In genomic region chr2:28252308-28252707, GRCh38 we compare ENCODE assay signal across 10 cellular contexts.
DNase-seq lines count a peak whose midpoint lies in the region; ATAC-seq and TF ChIP-seq lines count a peak whose summit lies in the region.
"Had no signal": no experiment of that assay in that cellular context is flagged by ENCODE, and none has a peak within 500 bp of the region (broad histone marks: within the 10 kb centered on the region; RNA-seq: fewer than 3 reads in every experiment).

No MANE protein-coding gene starts in this region.

- H3K36me3 Mint-ChIP-seq in mesothelial cell of epicardium = peaks cover 4% of the 10 kb centered on the region

- no peaks in the 10 kb centered on the region for H4K20me1 ChIP-seq in BLaER1 treated with 17β-estradiol and CSF1 and Interleukin-3, amounts not matched to agents 10 nM and 100 nM

- H3K36me3 ChIP-seq in BLaER1 treated with 17β-estradiol and CSF1 and Interleukin-3, amounts not matched to agents 10 nM and 100 nM = peaks cover 0 to 12% (median 0%) of the 10 kb centered on the region in 11 experiments; a peak in 2 of 22 replicates
- peaks cover 0 to 11% of the 10 kb centered on the region in 2 donors for H3K36me3 ChIP-seq in gastroesophageal sphincter

- DNase-seq in activated CD4-positive, alpha-beta T cell treated with anti-CD3 and anti-CD28 coated beads, Interleukin-2, amount 50 U/mL, for 48 hours = peak; percentile 36 to 42
- DNase-seq in posterior cingulate gyrus (no peak), mesothelial cell of epicardium (ENCODE audit: low spot score in 2 of 2, unreplicated experiment in 2 of 2) (no peak), ureter (ENCODE audit: low spot score) (no peak)
- DNase-seq: effector CD8-positive, alpha-beta T cell; Karpas-422 had no signal

- no peak overlapping the region for H3K27ac Mint-ChIP-seq in mesothelial cell of epicardium

- no peaks in the 10 kb centered on the region for H3K9me3 ChIP-seq in BLaER1 treated with 17β-estradiol and CSF1 and Interleukin-3, amounts not matched to agents 10 nM and 100 nM (replicated peaks in 1 of 11)
- H3K9me3 ChIP-seq in gastroesophageal sphincter = no peaks in the 10 kb centered on the region

- peaks cover 24 to 44% (median 37%) of the 10 kb centered on the region in 10 experiments for H3K4me1 ChIP-seq in BLaER1 treated with 17β-estradiol and CSF1 and Interleukin-3, amounts not matched to agents 10 nM and 100 nM
- peaks cover 3 to 12% (median 4%) of the 10 kb centered on the region in 3 donors for H3K4me1 ChIP-seq in gastroesophageal sphincter

- intact Hi-C loops in posterior cingulate gyrus (cut with DNase I) = no loop called here

- H3K4me3 ChIP-seq in BLaER1 treated with 17β-estradiol and CSF1 and Interleukin-3, amounts not matched to agents 10 nM and 100 nM = no peak overlapping the region
- H3K4me3 ChIP-seq in gastroesophageal sphincter = no peak overlapping the region

- no peak for TF ChIP-seq POLR2A in gastroesophageal sphincter (IDR thresholded peaks at IDR 0.05)

- no peaks in the 10 kb centered on the region for H3K9me3 Mint-ChIP-seq in mesothelial cell of epicardium

- no peak overlapping the region; a peak in 1 of 22 replicates for H3K27ac ChIP-seq in BLaER1 treated with 17β-estradiol and CSF1 and Interleukin-3, amounts not matched to agents 10 nM and 100 nM
- H3K27ac ChIP-seq in gastroesophageal sphincter = no peak overlapping the region

- peak overlapping the region in 8 of 11 experiments; percentile 19 to 59 (median 41); a peak in 13 of 22 replicates for H3K4me2 ChIP-seq in BLaER1 treated with 17β-estradiol and CSF1 and Interleukin-3, amounts not matched to agents 10 nM and 100 nM

- H3K4me1 Mint-ChIP-seq in mesothelial cell of epicardium = peaks cover 5% of the 10 kb centered on the region

- H3K4me3 Mint-ChIP-seq in mesothelial cell of epicardium = no peak overlapping the region

- TF ChIP-seq EP300 in gastroesophageal sphincter (IDR thresholded peaks at IDR 0.05) = no peak

- H3K27me3 Mint-ChIP-seq in mesothelial cell of epicardium (ENCODE audit: low read depth) = no peaks in the 10 kb centered on the region

- H3K9ac ChIP-seq in BLaER1 treated with 17β-estradiol and CSF1 and Interleukin-3, amounts not matched to agents 10 nM and 100 nM = no peak overlapping the region

- peak; percentile 57 for ATAC-seq in GM19023 (IDR thresholded peaks at IDR 0.05; ENCODE audit: unreplicated experiment)
- ATAC-seq in HG02884 (IDR thresholded peaks at IDR 0.05; ENCODE audit: unreplicated experiment) = peak; percentile 76
- ATAC-seq in gastroesophageal sphincter = no peak

- no peaks in the 10 kb centered on the region for H3K27me3 ChIP-seq in BLaER1 treated with 17β-estradiol and CSF1 and Interleukin-3, amounts not matched to agents 10 nM and 100 nM
- no peaks in the 10 kb centered on the region for H3K27me3 ChIP-seq in gastroesophageal sphincter

- WGBS in gastroesophageal sphincter (ENCODE audit: low coverage in 1 of 2), 2 donors = 93 to 100% methylated on average over 2 of the region's 2 CpGs

- no peak for TF ChIP-seq CTCF in mesothelial cell of epicardium (IDR thresholded peaks at IDR 0.05; ENCODE audit: unreplicated experiment)
- TF ChIP-seq CTCF in gastroesophageal sphincter (IDR thresholded peaks at IDR 0.05) = no peak

Comparison
In these comparisons a context has a peak if more than half of its experiments do, and no peak if none do; other contexts are left out.
1. DNase-seq: peak in activated CD4-positive, alpha-beta T cell treated with anti-CD3 and anti-CD28 coated beads, Interleukin-2, amount 50 U/mL, for 48 hours (2 of 2); none in posterior cingulate gyrus (0 of 10), mesothelial cell of epicardium (0 of 2) and ureter (single experiment).